8 cellular contexts compared by ENCODE assay signal in genomic region chr11:67439321-67440228, GRCh38. TPM values are rescaled to one million over a fixed set of nuclear protein-coding genes. Genes with fewer than 3 reads are reported as not detected.
A peak's percentile ranks its signal among the peaks of the same experiment; 100 is the strongest.
DNase-seq lines count a peak whose midpoint lies in the region; ATAC-seq and TF ChIP-seq lines count a peak whose summit lies in the region.

No MANE protein-coding gene starts in this region.

- H3K36me3 Mint-ChIP-seq in T-helper 17 cell (ENCODE audit: low read depth), result no peaks in the 10 kb centered on the region

- DNase-seq in BE2C (peak; percentile 56), GM23248 (peak; percentile 64), T-helper 17 cell (no peak), esophagus squamous epithelium (lab: John Stamatoyannopoulos, UW) (no peak), NK-92 (lab: John Stamatoyannopoulos, UW; ENCODE audit: unreplicated experiment) (no peak)
- DNase-seq in stimulated activated CD4-positive, alpha-beta T cell treated with anti-CD3 and anti-CD28 coated beads, Interleukin-4, amount 100 ng/mL, for 1 hour, result peak; percentile 30

- TF ChIP-seq CTCF in BE2C (IDR thresholded peaks at IDR 0.05; ENCODE audit: low read depth, low read length), result peak; percentile 44
- TF ChIP-seq CTCF in esophagus squamous epithelium (IDR thresholded peaks at IDR 0.05), result peak in 3 of 6 experiments; percentile 8 to 28 (median 11)

- no peaks in the 10 kb centered on the region for H3K27me3 Mint-ChIP-seq in T-helper 17 cell

- peaks cover 55% of the 10 kb centered on the region for H3K4me1 Mint-ChIP-seq in T-helper 17 cell

- no peaks in the 10 kb centered on the region; the same call in 1 of the 2 replicates for H3F3A ChIP-seq in GM23248 (ENCODE audit: insufficient read depth)

- H3K27me3 ChIP-seq in BE2C, result no peaks in the 10 kb centered on the region
- H3K27me3 ChIP-seq in GM23248 (replicated peaks; ENCODE audit: insufficient read depth), result no peaks in the 10 kb centered on the region
- H3K27me3 ChIP-seq in esophagus squamous epithelium, result no peaks in the 10 kb centered on the region

- peak overlapping the region; percentile 97 for H3K4me3 Mint-ChIP-seq in T-helper 17 cell

- H2AFZ ChIP-seq in GM23248, result no peak overlapping the region

- no peaks in the 10 kb centered on the region for H3K9me2 ChIP-seq in GM23248 (ENCODE audit: insufficient read depth)

- intact Hi-C loops in esophagus squamous epithelium (cut with DNase I), result no loop called here

- H4K20me1 ChIP-seq in GM23248 (ENCODE audit: insufficient read depth), result no peaks in the 10 kb centered on the region

- no peak overlapping the region for H3K4me2 ChIP-seq in GM23248 (ENCODE audit: unreplicated experiment)

- H3K4me3 ChIP-seq in BE2C (ENCODE audit: low read depth, low read length), result no peak overlapping the region
- H3K4me3 ChIP-seq in GM23248, result no peak overlapping the region
- H3K4me3 ChIP-seq in esophagus squamous epithelium, result peak overlapping the region in 2 of 4 donors; percentile 12 to 41

- H3K9ac ChIP-seq in GM23248, result no peak overlapping the region

- H3K79me2 ChIP-seq in GM23248 (ENCODE audit: insufficient read depth), result peaks cover 12% of the 10 kb centered on the region

- H3K9me3 ChIP-seq in BE2C, result no peaks in the 10 kb centered on the region
- H3K9me3 ChIP-seq in GM23248 (ENCODE audit: low read depth), result no peaks in the 10 kb centered on the region
- H3K9me3 ChIP-seq in T-helper 17 cell (ENCODE audit: control insufficient read depth, low read length, poor library complexity, severe bottlenecking), result no peaks in the 10 kb centered on the region
- no peaks in the 10 kb centered on the region for H3K9me3 ChIP-seq in esophagus squamous epithelium

- ATAC-seq in T-helper 17 cell (no peak), HG03097 (IDR thresholded peaks at IDR 0.05; ENCODE audit: low FRiP score, unreplicated experiment) (no peak), GM21529 (IDR thresholded peaks at IDR 0.05; ENCODE audit: unreplicated experiment) (no peak)

- in situ Hi-C loops in GM23248 (cut with MboI), result no loop called here

- H3K27ac ChIP-seq in GM23248 (no peak overlapping the region), esophagus squamous epithelium (peak overlapping the region; percentile 11 to 84 (median 66))

- H3K27ac Mint-ChIP-seq in T-helper 17 cell, result peak overlapping the region; percentile 97

- H3K36me3 ChIP-seq in BE2C (peaks cover 19% of the 10 kb centered on the region), GM23248 (ENCODE audit: low read depth) (no peaks in the 10 kb centered on the region; the same call in 1 of the 2 replicates), esophagus squamous epithelium (peaks cover 21 to 76% (median 34%) of the 10 kb centered on the region in 3 donors)

- H3K4me1 ChIP-seq in BE2C, result peaks cover 9% of the 10 kb centered on the region
- H3K4me1 ChIP-seq in GM23248 (ENCODE audit: insufficient read depth), result 0 out of 2 replicates have a peak, but pooled peaks cover 3% of the 10 kb centered on the region
- H3K4me1 ChIP-seq in esophagus squamous epithelium, result peaks cover 52 to 88% (median 57%) of the 10 kb centered on the region in 3 donors

- WGBS in GM23248 (ENCODE audit: low coverage in 1 of 2, low lambda C conversion rate in 2 of 2, missing lambda C conversion rate in 2 of 2), 2 experiments, result 79 to 82% methylated on average over 27 to 31 of the region's 31 CpGs
- WGBS in esophagus squamous epithelium, 2 donors, result 61% methylated on average over 8 to 14 of the region's 31 CpGs

- TF ChIP-seq POLR2A in esophagus squamous epithelium (IDR thresholded peaks at IDR 0.05), result no peak

RNA-seq across cellular contexts. Expression of gene PTPRCAP, which starts 2.1 kb away (rescaled TPM):
- 2.6 TPM for polyA plus RNA-seq in BE2C (2012; ENCODE audit: insufficient read depth, insufficient read length, low read depth)
- not detected in 2 replicates for total RNA-seq in GM23248 (2014; rRNA removed; shearing (Covaris generic))
- polyA plus RNA-seq in GM23248 (2016; fragmentation: Nextera tagmentation; extraction: Ambion mirVana), result 0.43 and 0.68 TPM in 2 replicates
- 100 to 1,000 TPM; 170 to 184 TPM for total RNA-seq in T-helper 17 cell
- 10 to 100 TPM in 1 of 4 donors, 1 to 10 TPM in 3; 5.9 to 14.1 (median 6.8) TPM for total RNA-seq in esophagus squamous epithelium

RNA-seq across cellular contexts. Expression of gene CORO1B, which starts 3.7 kb away (rescaled TPM):
- polyA plus RNA-seq in BE2C (2012; ENCODE audit: insufficient read depth, insufficient read length, low read depth), result 182 TPM
- total RNA-seq in GM23248 (2014; rRNA removed; shearing (Covaris generic)), result 107 and 113 TPM in 2 replicates
- polyA plus RNA-seq in GM23248 (2016; fragmentation: Nextera tagmentation; extraction: Ambion mirVana), result 78.1 and 80.2 TPM in 2 replicates
- total RNA-seq in T-helper 17 cell (10 to 100 TPM; 46.1 to 75.4 TPM), esophagus squamous epithelium (100 to 1,000 TPM in 1 of 4 donors, 10 to 100 TPM in 3; 52.2 to 122 (median 57.6) TPM)

RNA-seq across cellular contexts. Expression of gene RPS6KB2, which starts 11.3 kb away (rescaled TPM):
- 292 TPM for polyA plus RNA-seq in BE2C (2012; ENCODE audit: insufficient read depth, insufficient read length, low read depth)
- total RNA-seq in GM23248 (2014; rRNA removed; shearing (Covaris generic)), result 68.0 and 71.2 TPM in 2 replicates
- polyA plus RNA-seq in GM23248 (2016; fragmentation: Nextera tagmentation; extraction: Ambion mirVana), result 52.3 and 53.0 TPM in 2 replicates
- 10 to 100 TPM; 47.8 to 62.7 TPM for total RNA-seq in T-helper 17 cell
- 100 to 1,000 TPM in 3 of 4 donors, 10 to 100 TPM in 1; 67.5 to 121 (median 113) TPM for total RNA-seq in esophagus squamous epithelium

RNA-seq across cellular contexts. Expression of gene GPR152, which starts 13.0 kb away (rescaled TPM):
- polyA plus RNA-seq in BE2C (2012; ENCODE audit: insufficient read depth, insufficient read length, low read depth), result not detected
- not detected in 2 replicates for total RNA-seq in GM23248 (2014; rRNA removed; shearing (Covaris generic))
- polyA plus RNA-seq in GM23248 (2016; fragmentation: Nextera tagmentation; extraction: Ambion mirVana), result not detected in 2 replicates
- total RNA-seq in T-helper 17 cell (not detected), esophagus squamous epithelium (not detected)

RNA-seq across cellular contexts. Expression of gene CABP4, which starts 15.6 kb away (rescaled TPM):
- 0.59 TPM for polyA plus RNA-seq in BE2C (2012; ENCODE audit: insufficient read depth, insufficient read length, low read depth)
- not detected in 2 replicates for total RNA-seq in GM23248 (2014; rRNA removed; shearing (Covaris generic))
- polyA plus RNA-seq in GM23248 (2016; fragmentation: Nextera tagmentation; extraction: Ambion mirVana), result not detected in 2 replicates
- 10 to 100 TPM in 1 of 2 donors, 1 to 10 TPM in 1; 7.5 to 12.1 TPM for total RNA-seq in T-helper 17 cell
- total RNA-seq in esophagus squamous epithelium, result under 1 TPM in 1 of 4 donors, not detected in 3; 0.38 TPM

Comparison
In these comparisons a context has a peak if more than half of its experiments do, and no peak if none do; other contexts are left out.
1. DNase-seq: peak in BE2C (single experiment), GM23248 (single experiment) and stimulated activated CD4-positive, alpha-beta T cell treated with anti-CD3 and anti-CD28 coated beads, Interleukin-4, amount 100 ng/mL, for 1 hour (single experiment); none in T-helper 17 cell (0 of 3), esophagus squamous epithelium (single experiment) and NK-92 (single experiment).
2. RNA of gene PTPRCAP, which starts 2.1 kb away (total RNA-seq): 170 to 184 TPM in T-helper 17 cell; 5.9 to 14.1 TPM in esophagus squamous epithelium and not detected in GM23248; every median in the first group is over 10 times any median in the second.